In the genomic region with DNA sequence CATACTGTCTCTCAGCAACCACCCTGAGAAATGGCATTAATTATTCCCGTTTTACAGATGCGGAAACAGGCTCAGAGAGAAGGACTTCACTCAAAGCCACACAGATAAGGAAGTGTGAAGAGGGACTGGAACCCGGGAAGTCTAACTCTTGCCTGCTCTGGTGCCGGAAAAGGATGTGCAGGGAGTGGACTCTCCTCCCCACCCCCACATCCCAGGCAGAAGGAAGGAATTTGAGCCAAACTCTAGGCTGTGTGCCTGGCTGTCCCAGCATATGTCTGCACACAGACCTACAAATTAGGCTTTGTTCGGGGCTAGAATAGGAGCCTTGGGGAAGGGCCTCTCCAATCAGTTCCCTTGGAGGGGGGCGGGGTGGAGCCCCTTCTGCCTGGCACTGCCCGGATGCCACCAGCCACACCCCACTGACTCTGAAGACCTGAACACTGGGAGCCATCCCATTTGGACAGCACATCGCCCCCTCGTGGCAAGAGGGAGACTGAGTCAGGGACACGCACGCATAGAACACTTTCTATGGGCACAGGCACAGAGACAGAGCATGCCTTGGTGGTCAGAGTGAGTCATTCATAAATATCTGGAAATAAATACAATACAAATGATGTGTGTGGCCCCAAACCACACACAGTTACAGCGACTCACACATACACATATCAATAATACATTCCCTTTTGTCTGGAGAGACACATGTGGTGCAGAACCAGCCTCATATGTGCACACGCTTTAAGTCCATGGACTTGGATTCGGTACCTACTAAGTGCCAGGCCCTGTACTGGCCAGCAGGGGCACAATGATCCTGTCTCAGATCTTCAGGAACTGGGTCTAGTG, we compare ENCODE assay signal across 1 cellular context.
TF ChIP-seq lines count a peak whose summit lies in the region.

No MANE protein-coding gene starts in this region.

TF ChIP-seq in HepG2, 621 proteins besides CTCF, POLR2A, EP300 and RAD21 (continued from another document and continues in another):
- TF ChIP-seq, protein P1, sequence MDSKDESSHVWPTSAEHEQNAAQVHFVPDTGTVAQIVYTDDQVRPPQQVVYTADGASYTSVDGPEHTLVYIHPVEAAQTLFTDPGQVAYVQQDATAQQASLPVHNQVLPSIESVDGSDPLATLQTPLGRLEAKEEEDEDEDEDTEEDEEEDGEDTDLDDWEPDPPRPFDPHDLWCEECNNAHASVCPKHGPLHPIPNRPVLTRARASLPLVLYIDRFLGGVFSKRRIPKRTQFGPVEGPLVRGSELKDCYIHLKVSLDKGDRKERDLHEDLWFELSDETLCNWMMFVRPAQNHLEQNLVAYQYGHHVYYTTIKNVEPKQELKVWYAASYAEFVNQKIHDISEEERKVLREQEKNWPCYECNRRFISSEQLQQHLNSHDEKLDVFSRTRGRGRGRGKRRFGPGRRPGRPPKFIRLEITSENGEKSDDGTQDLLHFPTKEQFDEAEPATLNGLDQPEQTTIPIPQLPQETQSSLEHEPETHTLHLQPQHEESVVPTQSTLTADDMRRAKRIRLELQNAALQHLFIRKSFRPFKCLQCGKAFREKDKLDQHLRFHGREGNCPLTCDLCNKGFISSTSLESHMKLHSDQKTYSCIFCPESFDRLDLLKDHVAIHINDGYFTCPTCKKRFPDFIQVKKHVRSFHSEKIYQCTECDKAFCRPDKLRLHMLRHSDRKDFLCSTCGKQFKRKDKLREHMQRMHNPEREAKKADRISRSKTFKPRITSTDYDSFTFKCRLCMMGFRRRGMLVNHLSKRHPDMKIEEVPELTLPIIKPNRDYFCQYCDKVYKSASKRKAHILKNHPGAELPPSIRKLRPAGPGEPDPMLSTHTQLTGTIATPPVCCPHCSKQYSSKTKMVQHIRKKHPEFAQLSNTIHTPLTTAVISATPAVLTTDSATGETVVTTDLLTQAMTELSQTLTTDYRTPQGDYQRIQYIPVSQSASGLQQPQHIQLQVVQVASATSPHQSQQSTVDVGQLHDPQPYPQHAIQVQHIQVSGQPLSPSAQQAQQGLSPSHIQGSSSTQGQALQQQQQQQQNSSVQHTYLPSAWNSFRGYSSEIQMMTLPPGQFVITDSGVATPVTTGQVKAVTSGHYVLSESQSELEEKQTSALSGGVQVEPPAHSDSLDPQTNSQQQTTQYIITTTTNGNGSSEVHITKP (CRISPR knock-in tag; IDR thresholded peaks at IDR 0.05; ENCODE audit: low read depth) = no peak
- TF ChIP-seq ISL2 (CRISPR knock-in tag; IDR thresholded peaks at IDR 0.05) (no peak), MEF2D (CRISPR knock-in tag; IDR thresholded peaks at IDR 0.05) (no peak), DMAP1 (CRISPR knock-in tag; IDR thresholded peaks at IDR 0.05) (peak; percentile 32; the same call in 1 of the 2 replicates), SMAD9 (CRISPR knock-in tag; IDR thresholded peaks at IDR 0.05) (no peak), SP5 (CRISPR knock-in tag; IDR thresholded peaks at IDR 0.05; ENCODE audit: borderline replicate concordance, low read depth) (no peak), ZNF556 (CRISPR knock-in tag; IDR thresholded peaks at IDR 0.05; ENCODE audit: borderline replicate concordance) (0 out of 2 replicates have a peak, but pooled peaks have one; percentile 37), ZNF605 (CRISPR knock-in tag; IDR thresholded peaks at IDR 0.05) (0 out of 2 replicates have a peak, but pooled peaks have one; percentile 28), ARNTL (CRISPR knock-in tag; IDR thresholded peaks at IDR 0.05) (0 out of 2 replicates have a peak, but pooled peaks have one; percentile 40), ZNF496 (CRISPR knock-in tag; IDR thresholded peaks at IDR 0.05; ENCODE audit: insufficient replicate concordance) (no peak), ZMAT3 (CRISPR knock-in tag; conservative IDR thresholded peaks at IDR 0.05) (no peak), ELF4 (CRISPR knock-in tag; IDR thresholded peaks at IDR 0.05; ENCODE audit: borderline replicate concordance) (no peak), FOSL2 (CRISPR knock-in tag; IDR thresholded peaks at IDR 0.05) (peak; percentile 81), ZNF607 (CRISPR knock-in tag; IDR thresholded peaks at IDR 0.05; ENCODE audit: borderline replicate concordance) (no peak), ONECUT2 (CRISPR knock-in tag; IDR thresholded peaks at IDR 0.05) (no peak), ZMYM3 (CRISPR knock-in tag; IDR thresholded peaks at IDR 0.05) (0 out of 2 replicates have a peak, but pooled peaks have one; percentile 29), ZNF501 (CRISPR knock-in tag; IDR thresholded peaks at IDR 0.05) (no peak), ZNF660 (CRISPR knock-in tag; IDR thresholded peaks at IDR 0.05; ENCODE audit: borderline replicate concordance, low read depth) (no peak), ZSCAN22 (CRISPR knock-in tag; IDR thresholded peaks at IDR 0.05) (no peak), ZNF558 (CRISPR knock-in tag; IDR thresholded peaks at IDR 0.05; ENCODE audit: borderline replicate concordance) (no peak), ZFP36L1 (CRISPR knock-in tag; IDR thresholded peaks at IDR 0.05) (no peak), POLR2AphosphoS2 (IDR thresholded peaks at IDR 0.05; ENCODE audit: low read depth, low read length) (no peak), BORCS8-MEF2B (CRISPR knock-in tag; IDR thresholded peaks at IDR 0.05) (no peak), MIER2 (CRISPR knock-in tag; IDR thresholded peaks at IDR 0.05) (no peak), ZNF510 (CRISPR knock-in tag; IDR thresholded peaks at IDR 0.05; ENCODE audit: low read depth) (no peak)
- TF ChIP-seq, protein P2, sequence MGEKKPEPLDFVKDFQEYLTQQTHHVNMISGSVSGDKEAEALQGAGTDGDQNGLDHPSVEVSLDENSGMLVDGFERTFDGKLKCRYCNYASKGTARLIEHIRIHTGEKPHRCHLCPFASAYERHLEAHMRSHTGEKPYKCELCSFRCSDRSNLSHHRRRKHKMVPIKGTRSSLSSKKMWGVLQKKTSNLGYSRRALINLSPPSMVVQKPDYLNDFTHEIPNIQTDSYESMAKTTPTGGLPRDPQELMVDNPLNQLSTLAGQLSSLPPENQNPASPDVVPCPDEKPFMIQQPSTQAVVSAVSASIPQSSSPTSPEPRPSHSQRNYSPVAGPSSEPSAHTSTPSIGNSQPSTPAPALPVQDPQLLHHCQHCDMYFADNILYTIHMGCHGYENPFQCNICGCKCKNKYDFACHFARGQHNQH (CRISPR knock-in tag; IDR thresholded peaks at IDR 0.05) = 0 out of 2 replicates have a peak, but pooled peaks have one; percentile 16
- TF ChIP-seq, protein P3, sequence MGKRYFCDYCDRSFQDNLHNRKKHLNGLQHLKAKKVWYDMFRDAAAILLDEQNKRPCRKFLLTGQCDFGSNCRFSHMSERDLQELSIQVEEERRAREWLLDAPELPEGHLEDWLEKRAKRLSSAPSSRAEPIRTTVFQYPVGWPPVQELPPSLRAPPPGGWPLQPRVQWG (CRISPR knock-in tag; IDR thresholded peaks at IDR 0.05; ENCODE audit: borderline replicate concordance, low read depth) = no peak
- TF ChIP-seq, protein P4, sequence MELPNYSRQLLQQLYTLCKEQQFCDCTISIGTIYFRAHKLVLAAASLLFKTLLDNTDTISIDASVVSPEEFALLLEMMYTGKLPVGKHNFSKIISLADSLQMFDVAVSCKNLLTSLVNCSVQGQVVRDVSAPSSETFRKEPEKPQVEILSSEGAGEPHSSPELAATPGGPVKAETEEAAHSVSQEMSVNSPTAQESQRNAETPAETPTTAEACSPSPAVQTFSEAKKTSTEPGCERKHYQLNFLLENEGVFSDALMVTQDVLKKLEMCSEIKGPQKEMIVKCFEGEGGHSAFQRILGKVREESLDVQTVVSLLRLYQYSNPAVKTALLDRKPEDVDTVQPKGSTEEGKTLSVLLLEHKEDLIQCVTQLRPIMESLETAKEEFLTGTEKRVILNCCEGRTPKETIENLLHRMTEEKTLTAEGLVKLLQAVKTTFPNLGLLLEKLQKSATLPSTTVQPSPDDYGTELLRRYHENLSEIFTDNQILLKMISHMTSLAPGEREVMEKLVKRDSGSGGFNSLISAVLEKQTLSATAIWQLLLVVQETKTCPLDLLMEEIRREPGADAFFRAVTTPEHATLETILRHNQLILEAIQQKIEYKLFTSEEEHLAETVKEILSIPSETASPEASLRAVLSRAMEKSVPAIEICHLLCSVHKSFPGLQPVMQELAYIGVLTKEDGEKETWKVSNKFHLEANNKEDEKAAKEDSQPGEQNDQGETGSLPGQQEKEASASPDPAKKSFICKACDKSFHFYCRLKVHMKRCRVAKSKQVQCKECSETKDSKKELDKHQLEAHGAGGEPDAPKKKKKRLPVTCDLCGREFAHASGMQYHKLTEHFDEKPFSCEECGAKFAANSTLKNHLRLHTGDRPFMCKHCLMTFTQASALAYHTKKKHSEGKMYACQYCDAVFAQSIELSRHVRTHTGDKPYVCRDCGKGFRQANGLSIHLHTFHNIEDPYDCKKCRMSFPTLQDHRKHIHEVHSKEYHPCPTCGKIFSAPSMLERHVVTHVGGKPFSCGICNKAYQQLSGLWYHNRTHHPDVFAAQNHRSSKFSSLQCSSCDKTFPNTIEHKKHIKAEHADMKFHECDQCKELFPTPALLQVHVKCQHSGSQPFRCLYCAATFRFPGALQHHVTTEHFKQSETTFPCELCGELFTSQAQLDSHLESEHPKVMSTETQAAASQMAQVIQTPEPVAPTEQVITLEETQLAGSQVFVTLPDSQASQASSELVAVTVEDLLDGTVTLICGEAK (IDR thresholded peaks at IDR 0.05) = no peak
- TF ChIP-seq, protein P4 (CRISPR knock-in tag; IDR thresholded peaks at IDR 0.05) = no peak
- TF ChIP-seq, protein P5, sequence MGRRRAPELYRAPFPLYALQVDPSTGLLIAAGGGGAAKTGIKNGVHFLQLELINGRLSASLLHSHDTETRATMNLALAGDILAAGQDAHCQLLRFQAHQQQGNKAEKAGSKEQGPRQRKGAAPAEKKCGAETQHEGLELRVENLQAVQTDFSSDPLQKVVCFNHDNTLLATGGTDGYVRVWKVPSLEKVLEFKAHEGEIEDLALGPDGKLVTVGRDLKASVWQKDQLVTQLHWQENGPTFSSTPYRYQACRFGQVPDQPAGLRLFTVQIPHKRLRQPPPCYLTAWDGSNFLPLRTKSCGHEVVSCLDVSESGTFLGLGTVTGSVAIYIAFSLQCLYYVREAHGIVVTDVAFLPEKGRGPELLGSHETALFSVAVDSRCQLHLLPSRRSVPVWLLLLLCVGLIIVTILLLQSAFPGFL (CRISPR knock-in tag; IDR thresholded peaks at IDR 0.05) = no peak
- TF ChIP-seq, protein P6, sequence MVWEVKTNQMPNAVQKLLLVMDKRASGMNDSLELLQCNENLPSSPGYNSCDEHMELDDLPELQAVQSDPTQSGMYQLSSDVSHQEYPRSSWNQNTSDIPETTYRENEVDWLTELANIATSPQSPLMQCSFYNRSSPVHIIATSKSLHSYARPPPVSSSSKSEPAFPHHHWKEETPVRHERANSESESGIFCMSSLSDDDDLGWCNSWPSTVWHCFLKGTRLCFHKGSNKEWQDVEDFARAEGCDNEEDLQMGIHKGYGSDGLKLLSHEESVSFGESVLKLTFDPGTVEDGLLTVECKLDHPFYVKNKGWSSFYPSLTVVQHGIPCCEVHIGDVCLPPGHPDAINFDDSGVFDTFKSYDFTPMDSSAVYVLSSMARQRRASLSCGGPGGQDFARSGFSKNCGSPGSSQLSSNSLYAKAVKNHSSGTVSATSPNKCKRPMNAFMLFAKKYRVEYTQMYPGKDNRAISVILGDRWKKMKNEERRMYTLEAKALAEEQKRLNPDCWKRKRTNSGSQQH (CRISPR knock-in tag; IDR thresholded peaks at IDR 0.05; ENCODE audit: low read depth) = 0 out of 2 replicates have a peak, but pooled peaks have one; percentile 57
- TF ChIP-seq, protein P7, sequence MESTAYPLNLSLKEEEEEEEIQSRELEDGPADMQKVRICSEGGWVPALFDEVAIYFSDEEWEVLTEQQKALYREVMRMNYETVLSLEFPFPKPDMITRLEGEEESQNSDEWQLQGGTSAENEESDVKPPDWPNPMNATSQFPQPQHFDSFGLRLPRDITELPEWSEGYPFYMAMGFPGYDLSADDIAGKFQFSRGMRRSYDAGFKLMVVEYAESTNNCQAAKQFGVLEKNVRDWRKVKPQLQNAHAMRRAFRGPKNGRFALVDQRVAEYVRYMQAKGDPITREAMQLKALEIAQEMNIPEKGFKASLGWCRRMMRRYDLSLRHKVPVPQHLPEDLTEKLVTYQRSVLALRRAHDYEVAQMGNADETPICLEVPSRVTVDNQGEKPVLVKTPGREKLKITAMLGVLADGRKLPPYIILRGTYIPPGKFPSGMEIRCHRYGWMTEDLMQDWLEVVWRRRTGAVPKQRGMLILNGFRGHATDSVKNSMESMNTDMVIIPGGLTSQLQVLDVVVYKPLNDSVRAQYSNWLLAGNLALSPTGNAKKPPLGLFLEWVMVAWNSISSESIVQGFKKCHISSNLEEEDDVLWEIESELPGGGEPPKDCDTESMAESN (CRISPR knock-in tag; conservative IDR thresholded peaks at IDR 0.05) = 0 out of 2 replicates have a peak, but pooled peaks have one; percentile 23
- TF ChIP-seq, protein P8, sequence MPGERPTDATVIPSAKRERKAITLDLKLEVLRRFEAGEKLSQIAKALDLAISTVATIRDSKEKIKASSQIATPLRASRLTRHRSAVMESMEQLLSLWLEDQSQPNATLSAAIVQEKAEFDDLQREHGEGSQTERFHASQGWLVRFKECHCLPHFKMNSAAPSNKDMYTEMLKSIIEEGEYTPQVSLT (CRISPR knock-in tag; IDR thresholded peaks at IDR 0.05; ENCODE audit: borderline replicate concordance, low read depth) = no peak
